In the genomic region with DNA sequence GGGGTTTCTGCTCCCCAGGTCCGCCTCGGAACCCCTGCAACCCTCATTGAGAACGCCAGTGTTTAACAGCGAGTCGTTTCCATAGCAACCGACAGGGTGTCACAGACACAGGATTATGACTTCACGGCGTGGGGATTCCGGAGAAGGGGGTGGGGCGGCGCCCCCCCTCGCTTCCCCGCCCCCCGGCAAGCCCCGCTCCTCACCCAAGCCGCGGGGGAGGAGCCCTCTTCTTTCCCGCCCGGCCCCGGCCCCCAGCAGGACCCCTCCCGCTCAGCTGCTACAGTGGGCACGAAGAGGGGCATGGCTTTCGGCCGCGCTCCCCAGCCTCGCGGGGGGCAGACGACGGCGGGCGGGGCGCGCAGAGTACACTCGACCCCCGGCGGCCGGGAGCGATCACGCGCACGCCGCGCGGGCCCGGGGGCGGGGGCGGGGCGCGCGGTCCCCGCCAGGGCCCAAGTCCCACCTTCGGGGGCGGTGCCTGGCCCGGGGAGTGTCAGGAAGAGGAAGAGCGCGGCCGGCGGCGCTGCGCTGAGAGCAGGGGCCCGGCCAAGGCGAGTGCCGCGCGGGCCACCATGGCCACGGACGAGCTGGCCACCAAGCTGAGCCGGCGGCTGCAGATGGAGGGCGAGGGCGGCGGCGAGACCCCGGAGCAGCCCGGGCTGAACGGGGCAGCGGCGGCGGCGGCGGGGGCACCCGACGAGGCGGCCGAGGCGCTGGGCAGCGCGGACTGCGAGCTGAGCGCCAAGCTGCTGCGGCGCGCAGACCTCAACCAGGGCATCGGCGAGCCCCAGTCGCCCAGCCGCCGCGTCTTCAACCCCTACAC, we compare ENCODE assay signal across 1 cellular context.
TF ChIP-seq lines count a peak whose summit lies in the region.

A gene with protein sequence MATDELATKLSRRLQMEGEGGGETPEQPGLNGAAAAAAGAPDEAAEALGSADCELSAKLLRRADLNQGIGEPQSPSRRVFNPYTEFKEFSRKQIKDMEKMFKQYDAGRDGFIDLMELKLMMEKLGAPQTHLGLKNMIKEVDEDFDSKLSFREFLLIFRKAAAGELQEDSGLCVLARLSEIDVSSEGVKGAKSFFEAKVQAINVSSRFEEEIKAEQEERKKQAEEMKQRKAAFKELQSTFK (plus strand): TSS at position 489 of the 823 bp plus-strand sequence. CDS start 84 bp downstream, at position 573.

TF ChIP-seq in HepG2, 621 proteins besides CTCF, POLR2A, EP300 and RAD21 (continued from another document):
- TF ChIP-seq ZSCAN21 (CRISPR knock-in tag; IDR thresholded peaks at IDR 0.05; ENCODE audit: borderline replicate concordance) (peak; percentile 13; the same call in 1 of the 2 replicates), HDAC1 (CRISPR knock-in tag; IDR thresholded peaks at IDR 0.05) (no peak), ASH2L (IDR thresholded peaks at IDR 0.05; ENCODE audit: insufficient read length, low read depth, low read length) (peak; percentile 46), DNMT3B (CRISPR knock-in tag; conservative IDR thresholded peaks at IDR 0.05) (no peak), ZNF776 (CRISPR knock-in tag; IDR thresholded peaks at IDR 0.05) (peak; percentile 31; the same call in 1 of the 2 replicates), ATF1 (CRISPR knock-in tag; IDR thresholded peaks at IDR 0.05) (no peak), KAT8 (CRISPR knock-in tag; IDR thresholded peaks at IDR 0.05) (0 out of 2 replicates have a peak, but pooled peaks have one; percentile 11), POLR2AphosphoS2 (IDR thresholded peaks at IDR 0.05; ENCODE audit: low read depth, low read length) (no peak), KLF9 (CRISPR knock-in tag; IDR thresholded peaks at IDR 0.05; ENCODE audit: low read depth) (no peak), YY1 (IDR thresholded peaks at IDR 0.05; ENCODE audit: insufficient read depth, insufficient replicate concordance, low read depth, low read length) (peak; percentile 64), ZKSCAN1 (IDR thresholded peaks at IDR 0.05; ENCODE audit: low read length) (no peak), RFXAP (CRISPR knock-in tag; IDR thresholded peaks at IDR 0.05; ENCODE audit: borderline replicate concordance) (no peak; the same call in 1 of the 2 replicates), ZNF382 (CRISPR knock-in tag; IDR thresholded peaks at IDR 0.05; ENCODE audit: borderline replicate concordance) (no peak), MEIS2 (CRISPR knock-in tag; IDR thresholded peaks at IDR 0.05) (peak; percentile 60; the same call in 1 of the 2 replicates), ZBTB7B (CRISPR knock-in tag; IDR thresholded peaks at IDR 0.05) (no peak), NBN (conservative IDR thresholded peaks at IDR 0.05) (no peak), ONECUT2 (CRISPR knock-in tag; IDR thresholded peaks at IDR 0.05) (no peak), ZNF224 (CRISPR knock-in tag; IDR thresholded peaks at IDR 0.05) (no peak), ZNF317 (CRISPR knock-in tag; IDR thresholded peaks at IDR 0.05) (no peak), RARG (CRISPR knock-in tag; IDR thresholded peaks at IDR 0.05; ENCODE audit: low read depth) (no peak), RXRB (CRISPR knock-in tag; IDR thresholded peaks at IDR 0.05; ENCODE audit: borderline replicate concordance) (no peak), IKZF4 (CRISPR knock-in tag; IDR thresholded peaks at IDR 0.05; ENCODE audit: borderline replicate concordance, low read depth, not compliant biosample characterization) (no peak), PHF21A (CRISPR knock-in tag; IDR thresholded peaks at IDR 0.05) (no peak), ZFP82 (CRISPR knock-in tag; IDR thresholded peaks at IDR 0.05; ENCODE audit: borderline replicate concordance) (no peak), SMAD1 (CRISPR knock-in tag; IDR thresholded peaks at IDR 0.05; ENCODE audit: borderline replicate concordance, low read depth) (peak; percentile 23; the same call in 1 of the 2 replicates), IRX3 (CRISPR knock-in tag; IDR thresholded peaks at IDR 0.05; ENCODE audit: borderline replicate concordance, low read depth) (peak; percentile 65; the same call in 1 of the 2 replicates)
- TF ChIP-seq, protein P1, sequence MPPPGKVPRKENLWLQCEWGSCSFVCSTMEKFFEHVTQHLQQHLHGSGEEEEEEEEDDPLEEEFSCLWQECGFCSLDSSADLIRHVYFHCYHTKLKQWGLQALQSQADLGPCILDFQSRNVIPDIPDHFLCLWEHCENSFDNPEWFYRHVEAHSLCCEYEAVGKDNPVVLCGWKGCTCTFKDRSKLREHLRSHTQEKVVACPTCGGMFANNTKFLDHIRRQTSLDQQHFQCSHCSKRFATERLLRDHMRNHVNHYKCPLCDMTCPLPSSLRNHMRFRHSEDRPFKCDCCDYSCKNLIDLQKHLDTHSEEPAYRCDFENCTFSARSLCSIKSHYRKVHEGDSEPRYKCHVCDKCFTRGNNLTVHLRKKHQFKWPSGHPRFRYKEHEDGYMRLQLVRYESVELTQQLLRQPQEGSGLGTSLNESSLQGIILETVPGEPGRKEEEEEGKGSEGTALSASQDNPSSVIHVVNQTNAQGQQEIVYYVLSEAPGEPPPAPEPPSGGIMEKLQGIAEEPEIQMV (CRISPR knock-in tag; IDR thresholded peaks at IDR 0.05; ENCODE audit: low read depth), result no peak
- TF ChIP-seq, protein P2, sequence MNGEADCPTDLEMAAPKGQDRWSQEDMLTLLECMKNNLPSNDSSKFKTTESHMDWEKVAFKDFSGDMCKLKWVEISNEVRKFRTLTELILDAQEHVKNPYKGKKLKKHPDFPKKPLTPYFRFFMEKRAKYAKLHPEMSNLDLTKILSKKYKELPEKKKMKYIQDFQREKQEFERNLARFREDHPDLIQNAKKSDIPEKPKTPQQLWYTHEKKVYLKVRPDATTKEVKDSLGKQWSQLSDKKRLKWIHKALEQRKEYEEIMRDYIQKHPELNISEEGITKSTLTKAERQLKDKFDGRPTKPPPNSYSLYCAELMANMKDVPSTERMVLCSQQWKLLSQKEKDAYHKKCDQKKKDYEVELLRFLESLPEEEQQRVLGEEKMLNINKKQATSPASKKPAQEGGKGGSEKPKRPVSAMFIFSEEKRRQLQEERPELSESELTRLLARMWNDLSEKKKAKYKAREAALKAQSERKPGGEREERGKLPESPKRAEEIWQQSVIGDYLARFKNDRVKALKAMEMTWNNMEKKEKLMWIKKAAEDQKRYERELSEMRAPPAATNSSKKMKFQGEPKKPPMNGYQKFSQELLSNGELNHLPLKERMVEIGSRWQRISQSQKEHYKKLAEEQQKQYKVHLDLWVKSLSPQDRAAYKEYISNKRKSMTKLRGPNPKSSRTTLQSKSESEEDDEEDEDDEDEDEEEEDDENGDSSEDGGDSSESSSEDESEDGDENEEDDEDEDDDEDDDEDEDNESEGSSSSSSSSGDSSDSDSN (CRISPR knock-in tag; IDR thresholded peaks at IDR 0.05), result peak; percentile 30; the same call in 1 of the 2 replicates
- TF ChIP-seq, protein P3, sequence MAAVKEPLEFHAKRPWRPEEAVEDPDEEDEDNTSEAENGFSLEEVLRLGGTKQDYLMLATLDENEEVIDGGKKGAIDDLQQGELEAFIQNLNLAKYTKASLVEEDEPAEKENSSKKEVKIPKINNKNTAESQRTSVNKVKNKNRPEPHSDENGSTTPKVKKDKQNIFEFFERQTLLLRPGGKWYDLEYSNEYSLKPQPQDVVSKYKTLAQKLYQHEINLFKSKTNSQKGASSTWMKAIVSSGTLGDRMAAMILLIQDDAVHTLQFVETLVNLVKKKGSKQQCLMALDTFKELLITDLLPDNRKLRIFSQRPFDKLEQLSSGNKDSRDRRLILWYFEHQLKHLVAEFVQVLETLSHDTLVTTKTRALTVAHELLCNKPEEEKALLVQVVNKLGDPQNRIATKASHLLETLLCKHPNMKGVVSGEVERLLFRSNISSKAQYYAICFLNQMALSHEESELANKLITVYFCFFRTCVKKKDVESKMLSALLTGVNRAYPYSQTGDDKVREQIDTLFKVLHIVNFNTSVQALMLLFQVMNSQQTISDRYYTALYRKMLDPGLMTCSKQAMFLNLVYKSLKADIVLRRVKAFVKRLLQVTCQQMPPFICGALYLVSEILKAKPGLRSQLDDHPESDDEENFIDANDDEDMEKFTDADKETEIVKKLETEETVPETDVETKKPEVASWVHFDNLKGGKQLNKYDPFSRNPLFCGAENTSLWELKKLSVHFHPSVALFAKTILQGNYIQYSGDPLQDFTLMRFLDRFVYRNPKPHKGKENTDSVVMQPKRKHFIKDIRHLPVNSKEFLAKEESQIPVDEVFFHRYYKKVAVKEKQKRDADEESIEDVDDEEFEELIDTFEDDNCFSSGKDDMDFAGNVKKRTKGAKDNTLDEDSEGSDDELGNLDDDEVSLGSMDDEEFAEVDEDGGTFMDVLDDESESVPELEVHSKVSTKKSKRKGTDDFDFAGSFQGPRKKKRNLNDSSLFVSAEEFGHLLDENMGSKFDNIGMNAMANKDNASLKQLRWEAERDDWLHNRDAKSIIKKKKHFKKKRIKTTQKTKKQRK (IDR thresholded peaks at IDR 0.05; ENCODE audit: low read length), result no peak
- TF ChIP-seq, protein P4, sequence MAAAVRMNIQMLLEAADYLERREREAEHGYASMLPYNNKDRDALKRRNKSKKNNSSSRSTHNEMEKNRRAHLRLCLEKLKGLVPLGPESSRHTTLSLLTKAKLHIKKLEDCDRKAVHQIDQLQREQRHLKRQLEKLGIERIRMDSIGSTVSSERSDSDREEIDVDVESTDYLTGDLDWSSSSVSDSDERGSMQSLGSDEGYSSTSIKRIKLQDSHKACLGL (CRISPR knock-in tag; IDR thresholded peaks at IDR 0.05), result no peak
- TF ChIP-seq, protein P5, sequence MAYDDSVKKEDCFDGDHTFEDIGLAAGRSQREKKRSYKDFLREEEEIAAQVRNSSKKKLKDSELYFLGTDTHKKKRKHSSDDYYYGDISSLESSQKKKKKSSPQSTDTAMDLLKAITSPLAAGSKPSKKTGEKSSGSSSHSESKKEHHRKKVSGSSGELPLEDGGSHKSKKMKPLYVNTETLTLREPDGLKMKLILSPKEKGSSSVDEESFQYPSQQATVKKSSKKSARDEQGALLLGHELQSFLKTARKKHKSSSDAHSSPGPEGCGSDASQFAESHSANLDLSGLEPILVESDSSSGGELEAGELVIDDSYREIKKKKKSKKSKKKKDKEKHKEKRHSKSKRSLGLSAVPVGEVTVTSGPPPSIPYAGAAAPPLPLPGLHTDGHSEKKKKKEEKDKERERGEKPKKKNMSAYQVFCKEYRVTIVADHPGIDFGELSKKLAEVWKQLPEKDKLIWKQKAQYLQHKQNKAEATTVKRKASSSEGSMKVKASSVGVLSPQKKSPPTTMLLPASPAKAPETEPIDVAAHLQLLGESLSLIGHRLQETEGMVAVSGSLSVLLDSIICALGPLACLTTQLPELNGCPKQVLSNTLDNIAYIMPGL (CRISPR knock-in tag; IDR thresholded peaks at IDR 0.05; ENCODE audit: borderline replicate concordance in 1 of 2, low read depth in 1 of 2), result no peak
- TF ChIP-seq, protein P6, sequence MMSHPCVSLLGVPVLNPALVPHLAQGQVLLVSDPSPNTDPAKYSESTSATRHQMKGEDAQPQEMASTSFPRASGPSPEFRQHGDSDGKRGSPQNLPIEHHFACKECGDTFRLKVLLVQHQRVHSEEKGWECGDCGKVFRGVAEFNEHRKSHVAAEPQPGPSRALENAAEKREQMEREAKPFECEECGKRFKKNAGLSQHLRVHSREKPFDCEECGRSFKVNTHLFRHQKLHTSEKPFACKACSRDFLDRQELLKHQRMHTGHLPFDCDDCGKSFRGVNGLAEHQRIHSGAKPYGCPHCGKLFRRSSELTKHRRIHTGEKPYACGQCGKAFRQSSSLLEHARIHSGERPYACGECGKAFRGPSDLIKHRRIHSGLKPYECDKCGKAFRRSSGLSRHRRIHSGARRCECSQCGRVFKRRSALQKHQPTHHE (CRISPR knock-in tag; IDR thresholded peaks at IDR 0.05; ENCODE audit: borderline replicate concordance), result no peak
